ENCODE assay signal across 8 cellular contexts in the genomic region with DNA sequence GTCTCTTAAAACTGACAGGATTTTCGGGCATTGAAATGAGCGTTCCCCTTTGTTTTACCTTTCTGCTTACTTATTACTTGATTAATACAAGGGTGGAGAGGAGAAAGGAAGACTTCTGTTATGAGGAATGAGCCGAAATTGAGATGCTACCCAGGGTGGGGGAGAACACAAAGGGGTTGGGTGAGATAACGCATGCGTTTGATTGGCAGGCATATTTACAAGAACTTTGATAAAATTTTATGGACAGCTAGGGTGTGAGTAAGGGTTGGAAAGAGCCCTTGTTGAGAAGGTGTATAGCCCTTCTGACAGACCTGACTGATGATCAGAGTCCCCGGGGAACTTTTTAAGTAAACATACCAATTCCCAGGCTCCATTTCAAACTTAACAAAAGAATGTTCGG. TPM values are rescaled to one million over a fixed set of nuclear protein-coding genes. Genes with fewer than 3 reads are reported as not detected.
DNase-seq lines count a peak whose midpoint lies in the region; ATAC-seq, FAIRE-seq and TF ChIP-seq lines count a peak whose summit lies in the region.

No MANE protein-coding gene starts in this region.

- peaks cover 21% of the 10 kb centered on the region for H3K4me1 ChIP-seq in A673 (ENCODE audit: insufficient read depth, low read length, poor library complexity, severe bottlenecking)
- peaks cover 40 to 43% of the 10 kb centered on the region in 2 donors for H3K4me1 ChIP-seq in gastrocnemius medialis

- H3K4me3 ChIP-seq in A673 (ENCODE audit: low read depth, low read length, poor library complexity, severe bottlenecking) (peak overlapping the region; percentile 78), fibroblast of mammary gland (ENCODE audit: control insufficient read depth, low read depth, low read length) (peak overlapping the region; percentile 80), gastrocnemius medialis (peak overlapping the region; percentile 85 to 97 (median 92))

- no peak for TF ChIP-seq CTCF in A673 (conservative IDR thresholded peaks at IDR 0.05; ENCODE audit: low read depth, low read length)
- no peak for TF ChIP-seq CTCF in fibroblast of mammary gland (conservative IDR thresholded peaks at IDR 0.05; ENCODE audit: control insufficient read depth, insufficient read depth, low read depth, low read length)
- TF ChIP-seq CTCF in gastrocnemius medialis (IDR thresholded peaks at IDR 0.05 in 4 of 5, conservative IDR thresholded peaks at IDR 0.05 in 1 of 5), result no peak

- no peak for FAIRE-seq in RCC 7860 (lab: Jason Lieb, UNC)

- DNase-seq in A673 (ENCODE audit: low spot score) (peak; percentile 35), T-cell (peak in 4 of 34 experiments; percentile 3 to 33 (median 12)), fibroblast of mammary gland (ENCODE audit: low read depth) (peak; percentile 12), gastrocnemius medialis (no peak), G401 (ENCODE audit: low spot score) (no peak), putamen (ENCODE audit: low spot score) (no peak), RCC 7860 (ENCODE audit: low spot score) (no peak)

- H3K27me3 ChIP-seq in A673 (replicated peaks; ENCODE audit: insufficient read depth, low read depth, low read length, poor library complexity) (no peaks in the 10 kb centered on the region), gastrocnemius medialis (no peaks in the 10 kb centered on the region)

- H3K9me3 ChIP-seq in A673 (ENCODE audit: low read depth, low read length, poor library complexity, severe bottlenecking) (no peaks in the 10 kb centered on the region), gastrocnemius medialis (no peaks in the 10 kb centered on the region)

- CTCF ChIA-PET in A673 (lab: Charles Lee), result no interaction called here
- CTCF ChIA-PET in T-cell (lab: Charles Lee), result interaction anchor here (0.6 to 1.3 kb wide), 3 partner anchors 21 to 23 kb away, joined by 3 read pairs; no protein-coding TSS in a partner anchor

- H3K4me1 Mint-ChIP-seq in T-cell, result peaks cover 46 to 55% (median 52%) of the 10 kb centered on the region in 3 donors

- peak; percentile 0 for ATAC-seq in GM18499 (IDR thresholded peaks at IDR 0.05; ENCODE audit: insufficient read depth, unreplicated experiment)
- no peak for ATAC-seq in T-cell (replicated peaks in 1 of 4)
- ATAC-seq in gastrocnemius medialis, result no peak

- POLR2A ChIA-PET in A673 (lab: Charles Lee; ENCODE audit: low non-redundant PET) (no interaction called here), T-cell (lab: Charles Lee) (interaction anchor here (0.6 to 1.0 kb wide), 2 partner anchors 8 to 74 kb away, joined by 3 to 5 read pairs; no protein-coding TSS in a partner anchor)

- H3K36me3 ChIP-seq in A673 (ENCODE audit: insufficient read depth, low read length, poor library complexity, severe bottlenecking), result peaks cover 6% of the 10 kb centered on the region
- H3K36me3 ChIP-seq in gastrocnemius medialis, result no peaks in the 10 kb centered on the region

- peaks cover 18% of the 10 kb centered on the region for H3K36me3 Mint-ChIP-seq in T-cell

- no peaks in the 10 kb centered on the region for H3K9me3 Mint-ChIP-seq in T-cell

- intact Hi-C loops in A673 (cut with micrococcal nuclease; ENCODE audit: unreplicated experiment), result no loop called here
- intact Hi-C loops in gastrocnemius medialis (cut with DNase I; ENCODE audit: low total_unique reads), result loop anchor here (5.0 to 10.0 kb wide), 2 partner anchors 211 to 374 kb away; no protein-coding TSS in a partner anchor

- H3K27ac ChIP-seq in A673 (ENCODE audit: low read depth, low read length, poor library complexity, severe bottlenecking), result peak overlapping the region; percentile 98
- peak overlapping the region; percentile 98 to 100 (median 100) for H3K27ac ChIP-seq in gastrocnemius medialis

- H3K4me3 Mint-ChIP-seq in T-cell, result peak overlapping the region; percentile 91 to 96 (median 95)

- H3K27me3 Mint-ChIP-seq in T-cell, result no peaks in the 10 kb centered on the region

- TF ChIP-seq POLR2A in gastrocnemius medialis (IDR thresholded peaks at IDR 0.05), result no peak

- in situ Hi-C loops in gastrocnemius medialis (cut with MboI; ENCODE audit: low sequenced_read_pairs in 4 of 4) (loop anchor here in 2 of 4 donors (10.0 to 25.0 kb wide), 2 partner anchors 149 to 156 kb away; a partner anchor contains a TSS), G401 (cut with HindIII; ENCODE audit: low sequenced_read_pairs) (no loop called here)

- H3K27ac Mint-ChIP-seq in T-cell, result peak overlapping the region; percentile 94 to 96

- BruUV-seq in A673 (replicated peaks; lab: Mats Ljungman, UMichigan), result no TSS peak

RNA-seq across cellular contexts. Expression of a gene that starts 1.8 kb away (rescaled TPM):
- 54.2 and 61.8 TPM in 2 replicates for total RNA-seq in A673 (2021)
- total RNA-seq in T-cell, result 100 to 1,000 TPM in 1 of 5 donors, 10 to 100 TPM in 4; 61.3 to 103 (median 67.5) TPM
- total RNA-seq in gastrocnemius medialis, result 10 to 100 TPM in 2 of 4 donors, 1 to 10 TPM in 2; 4.9 to 23.7 (median 9.1) TPM
- total RNA-seq in G401 (2014; rRNA removed; shearing (Covaris generic)), result 53.8 and 94.9 TPM in 2 replicates

Comparison
In these comparisons a context has a peak if more than half of its experiments do, and no peak if none do; other contexts are left out.
1. DNase-seq: peak in A673 (single experiment) and fibroblast of mammary gland (single experiment); none in gastrocnemius medialis (0 of 2), G401 (single experiment), putamen (single experiment) and RCC 7860 (single experiment).
2. Peak in every context shown above with its lines, with median percentiles within 50 percentile points of each other: H3K4me3 ChIP-seq.